8 cellular contexts compared by ENCODE assay signal in the genomic region with DNA sequence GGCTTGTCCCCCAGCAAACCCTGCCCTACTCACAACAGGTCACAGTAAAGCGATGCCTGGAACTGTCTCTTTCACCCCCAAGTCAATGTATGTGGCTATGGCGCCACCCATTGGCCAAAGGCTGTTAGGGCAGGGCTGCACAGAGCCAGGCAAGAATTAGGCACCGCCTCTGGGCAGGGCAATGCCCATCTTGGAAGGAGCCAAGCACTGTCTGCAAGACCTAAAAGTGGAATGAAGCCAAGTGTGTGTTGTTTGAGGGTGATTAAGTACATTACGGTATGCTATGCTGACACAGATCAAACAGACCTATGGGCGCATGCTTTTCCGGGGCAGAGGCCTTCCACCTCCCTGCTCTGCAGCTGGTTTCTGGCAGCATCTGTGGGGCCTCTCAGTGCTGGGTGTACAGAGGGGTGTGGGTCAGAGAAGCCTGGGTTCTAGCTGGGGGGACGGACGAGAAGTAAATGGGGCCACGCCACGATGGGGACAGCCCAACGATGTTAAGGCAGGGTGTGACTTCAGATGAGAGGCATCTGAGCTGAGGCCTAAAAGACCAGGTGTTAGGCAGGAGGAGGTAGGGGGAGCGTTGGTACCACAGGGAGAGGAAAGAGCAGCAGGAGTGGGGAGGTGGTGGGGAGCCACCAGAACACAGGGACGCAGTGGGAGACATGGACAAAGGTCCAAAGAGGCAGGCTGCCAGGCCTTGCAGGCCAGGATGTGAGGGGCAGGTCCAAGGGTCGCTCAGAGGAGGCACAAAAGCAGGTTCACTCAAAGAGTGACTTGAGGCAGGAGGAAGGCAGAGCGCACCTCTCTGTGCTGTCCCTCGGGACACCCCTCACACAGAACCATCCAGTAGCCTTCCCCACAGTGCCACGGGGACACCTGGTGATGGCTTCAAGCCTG. TPM values are rescaled to one million over a fixed set of nuclear protein-coding genes. Genes with fewer than 3 reads are reported as not detected.
DNase-seq lines count a peak whose midpoint lies in the region; ATAC-seq, FAIRE-seq and TF ChIP-seq lines count a peak whose summit lies in the region.

No MANE protein-coding gene starts in this region.

- H3K4me3 ChIP-seq in BE2C (ENCODE audit: low read depth, low read length) (no peak overlapping the region), H1 (ENCODE audit: extremely low read depth in 1 of 4, insufficient read depth in 2 of 4, low read depth in 3 of 4, low read length in 4 of 4) (no peak overlapping the region), mucosa of descending colon (no peak overlapping the region)

- no peak overlapping the region for H3K14ac ChIP-seq in H1 (ENCODE audit: insufficient read length)

- TF ChIP-seq POLR2A in H1 (IDR thresholded peaks at IDR 0.05; ENCODE audit: control extremely low read depth in 1 of 2, low read depth in 2 of 2, low read length in 2 of 2): no peak

- no peak overlapping the region for H3K4ac ChIP-seq in H1 (replicated peaks; ENCODE audit: insufficient read length, low read depth, low read length)

- peak; percentile 68 for DNase-seq in BE2C
- peak; percentile 66 for DNase-seq in NCI-H460 (ENCODE audit: extremely low read depth, low read depth)
- DNase-seq in activated CD8-positive, alpha-beta T cell treated with anti-CD3 and anti-CD28 coated beads for 36 hours: peak; percentile 78
- DNase-seq in H1 (ENCODE audit: low read depth in 1 of 2, low spot score in 2 of 2): peak; percentile 31 to 92
- DNase-seq in mucosa of descending colon: peak; percentile 83 to 92 (median 91)
- peak in 28 of 49 donors; percentile 5 to 63 (median 32) for DNase-seq in substantia nigra (lab: John Stamatoyannopoulos, UW)

- H4K8ac ChIP-seq in H1 (ENCODE audit: extremely low read depth, insufficient read depth, low read length): no peak overlapping the region

- no peaks in the 10 kb centered on the region for H3K23me2 ChIP-seq in H1 (ENCODE audit: low read depth, low read length)

- H3K27ac ChIP-seq in H1 (ENCODE audit: low read depth, low read length): no peak overlapping the region
- H3K27ac ChIP-seq in substantia nigra (ENCODE audit: low read depth, low read length, poor library complexity, severe bottlenecking): no peak overlapping the region

- H2BK20ac ChIP-seq in H1 (ENCODE audit: low read length): no peak overlapping the region

- no peak overlapping the region for H3K56ac ChIP-seq in H1 (replicated peaks; ENCODE audit: insufficient read length, low read depth, low read length)

- 67% methylated on average over 17 of the region's 17 CpGs; no CpG with 5 or more reads in 1 of the 2 experiments for WGBS in H1 (ENCODE audit: extremely low coverage in 1 of 2, insufficient coverage in 1 of 2, insufficient read length in 1 of 2, insufficient replicate concordance in 2 of 2, low coverage in 1 of 2, low lambda C conversion rate in 2 of 2, missing lambda C conversion rate in 1 of 2), 2 experiments

- no peaks in the 10 kb centered on the region for H3K9me3 Mint-ChIP-seq in activated CD8-positive, alpha-beta T cell treated with anti-CD3 and anti-CD28 coated beads for 36 hours

- no peak overlapping the region for H2AFZ ChIP-seq in H1 (ENCODE audit: low read length)

- no peaks in the 10 kb centered on the region for H3K79me2 ChIP-seq in H1 (ENCODE audit: control insufficient read depth in 1 of 2, insufficient read depth in 2 of 2, low read length in 2 of 2)

- H3K36me3 Mint-ChIP-seq in activated CD8-positive, alpha-beta T cell treated with anti-CD3 and anti-CD28 coated beads for 36 hours (ENCODE audit: low read depth): peaks cover 7% of the 10 kb centered on the region

- H3K9me3 ChIP-seq in BE2C: no peaks in the 10 kb centered on the region
- no peaks in the 10 kb centered on the region for H3K9me3 ChIP-seq in H1 (ENCODE audit: insufficient read depth in 2 of 2, low read depth in 1 of 2, low read length in 1 of 2)
- H3K9me3 ChIP-seq in mucosa of descending colon: no peaks in the 10 kb centered on the region

- H3K4me1 Mint-ChIP-seq in activated CD8-positive, alpha-beta T cell treated with anti-CD3 and anti-CD28 coated beads for 36 hours (ENCODE audit: low read depth): peaks cover 10% of the 10 kb centered on the region

- no peak overlapping the region for H3K23ac ChIP-seq in H1 (ENCODE audit: insufficient read length)

- H3K4me3 Mint-ChIP-seq in activated CD8-positive, alpha-beta T cell treated with anti-CD3 and anti-CD28 coated beads for 36 hours: no peak overlapping the region

- TF ChIP-seq RAD21 in H1 (IDR thresholded peaks at IDR 0.05 in 1 of 2, conservative IDR thresholded peaks at IDR 0.05 in 1 of 2; ENCODE audit: low read depth in 2 of 2, low read length in 2 of 2): peak; percentile 99

- peaks cover 4 to 22% of the 10 kb centered on the region in 2 experiments for H4K20me1 ChIP-seq in H1 (replicated peaks in 1 of 2; ENCODE audit: control insufficient read depth in 1 of 2, insufficient read depth in 2 of 2, low read length in 2 of 2)

- no peak overlapping the region for H2BK15ac ChIP-seq in H1 (ENCODE audit: low read length)

- H3K79me1 ChIP-seq in H1 (ENCODE audit: low read depth, low read length): peaks cover 4% of the 10 kb centered on the region; the same call in 1 of the 2 replicates

- no peak overlapping the region for H2BK120ac ChIP-seq in H1 (replicated peaks; ENCODE audit: low read depth, low read length)

- no peak overlapping the region for H3K18ac ChIP-seq in H1 (ENCODE audit: extremely low read depth, low read length)

- no peak overlapping the region for H4K91ac ChIP-seq in H1 (replicated peaks; ENCODE audit: insufficient read length, low read length)

- H3K4me1 ChIP-seq in BE2C (peaks cover 4% of the 10 kb centered on the region), H1 (replicated peaks in 1 of 4; ENCODE audit: control insufficient read depth in 3 of 4, insufficient read depth in 4 of 4, low read length in 3 of 4) (peaks cover 3 to 7% (median 6%) of the 10 kb centered on the region in 4 experiments; a peak in 5 of 7 replicates), mucosa of descending colon (ENCODE audit: low read depth) (peaks cover 17% of the 10 kb centered on the region)

- TF ChIP-seq CTCF in BE2C (IDR thresholded peaks at IDR 0.05; ENCODE audit: low read depth, low read length) (peak; percentile 82), H1 (IDR thresholded peaks at IDR 0.05; ENCODE audit: control extremely low read depth in 1 of 3, insufficient read depth in 1 of 3, low read depth in 1 of 3, low read length in 3 of 3) (peak in 2 of 3 experiments; percentile 97 to 100; a peak in 3 of 4 replicates), mucosa of descending colon (IDR thresholded peaks at IDR 0.05) (peak; percentile 89)
- TF ChIP-seq CTCF in activated CD8-positive, alpha-beta T cell treated with anti-CD3 and anti-CD28 coated beads for 36 hours (IDR thresholded peaks at IDR 0.05): peak; percentile 93

- TF ChIP-seq EP300 in H1 (IDR thresholded peaks at IDR 0.05; ENCODE audit: borderline replicate concordance in 1 of 2, low read depth in 2 of 2, low read length in 2 of 2): no peak

- no peak overlapping the region for H2BK5ac ChIP-seq in H1 (ENCODE audit: low read depth, low read length)

- peak; percentile 53 for ATAC-seq in GM21390 (IDR thresholded peaks at IDR 0.05; ENCODE audit: unreplicated experiment)
- peak; percentile 89 for ATAC-seq in activated CD8-positive, alpha-beta T cell treated with anti-CD3 and anti-CD28 coated beads for 36 hours
- ATAC-seq in mucosa of descending colon: peak; percentile 88
- ATAC-seq in HG03139 (IDR thresholded peaks at IDR 0.05; ENCODE audit: unreplicated experiment): no peak

- no peak overlapping the region for H3K4me2 ChIP-seq in H1 (ENCODE audit: insufficient read depth in 1 of 2, low read depth in 2 of 2, low read length in 2 of 2)

- H4K5ac ChIP-seq in H1 (ENCODE audit: insufficient read length, low read depth, low read length): no peak overlapping the region

- H2BK12ac ChIP-seq in H1 (ENCODE audit: low read depth, low read length): peak overlapping the region; percentile 56; the same call in 1 of the 2 replicates

- no peak overlapping the region for H3K9ac ChIP-seq in H1 (replicated peaks in 1 of 4; ENCODE audit: extremely low read depth in 1 of 4, low read depth in 3 of 4, low read length in 3 of 4)

- FAIRE-seq in H1 (lab: Jason Lieb, UNC): peak; percentile 95

- H2AK5ac ChIP-seq in H1 (ENCODE audit: low read depth, low read length): no peak overlapping the region

- CTCF ChIA-PET in activated CD8-positive, alpha-beta T cell treated with anti-CD3 and anti-CD28 coated beads for 36 hours (lab: Charles Lee): interaction anchor here (0.7 to 4.6 kb wide), 10 partner anchors 10 to 105 kb away, joined by 3 to 48 read pairs (median 4); no protein-coding TSS in a partner anchor
- CTCF ChIA-PET in H1 (lab: Charles Lee; ENCODE audit: partially characterized antibody): interaction anchor here (0.6 to 15.2 kb wide), 33 partner anchors 9 to 307 kb away, joined by 3 to 280 read pairs (median 4); a partner anchor contains a TSS

- intact Hi-C loops in activated CD8-positive, alpha-beta T cell treated with anti-CD3 and anti-CD28 coated beads for 36 hours (cut with micrococcal nuclease): loop anchor here (5.0 kb wide), 1 partner anchor 96 kb away; no protein-coding TSS in a partner anchor
- intact Hi-C loops in mucosa of descending colon (cut with DNase I, micrococcal nuclease): loop anchor here in 1 of 2 donors (2.0 to 10.0 kb wide), 2 partner anchors 61 to 97 kb away; no protein-coding TSS in a partner anchor

- POLR2A ChIA-PET in activated CD8-positive, alpha-beta T cell treated with anti-CD3 and anti-CD28 coated beads for 36 hours (lab: Charles Lee): no interaction called here
- POLR2A ChIA-PET in H1 (lab: Charles Lee; ENCODE audit: partially characterized antibody): interaction anchor here (1.7 to 1.8 kb wide), 2 partner anchors 12 to 97 kb away, joined by 5 to 9 read pairs; no protein-coding TSS in a partner anchor

- no peaks in the 10 kb centered on the region for H3K27me3 Mint-ChIP-seq in activated CD8-positive, alpha-beta T cell treated with anti-CD3 and anti-CD28 coated beads for 36 hours

- H3K36me3 ChIP-seq in BE2C (no peaks in the 10 kb centered on the region; the same call in 1 of the 2 replicates), H1 (ENCODE audit: control insufficient read depth in 2 of 4, insufficient read depth in 4 of 4, low read length in 3 of 4) (no peaks in the 10 kb centered on the region), mucosa of descending colon (ENCODE audit: low read depth) (no peaks in the 10 kb centered on the region)

- no peaks in the 10 kb centered on the region for H3K27me3 ChIP-seq in BE2C
- H3K27me3 ChIP-seq in H1 (replicated peaks in 1 of 4; ENCODE audit: control insufficient read depth in 3 of 4, extremely low read depth in 1 of 4, insufficient read depth in 3 of 4, low read length in 3 of 4): no peaks in the 10 kb centered on the region

- no peak overlapping the region for H3K27ac Mint-ChIP-seq in activated CD8-positive, alpha-beta T cell treated with anti-CD3 and anti-CD28 coated beads for 36 hours

RNA-seq across cellular contexts. Expression of a gene that starts 49.8 kb away (rescaled TPM):
- polyA plus RNA-seq in BE2C (2012; ENCODE audit: insufficient read depth, insufficient read length, low read depth): 143 TPM
- total RNA-seq in NCI-H460 (2014; rRNA removed; shearing (Covaris generic)): 22.5 and 24.4 TPM in 2 replicates
- polyA plus RNA-seq in NCI-H460 (2014; cell fraction: nucleus; rRNA removed): 22.7 and 39.5 TPM in 2 replicates
- 10 to 100 TPM; 80.4 to 86.7 TPM for total RNA-seq in activated CD8-positive, alpha-beta T cell treated with anti-CD3 and anti-CD28 coated beads for 36 hours
- 150 and 151 TPM in 2 replicates for total RNA-seq in H1 (2021; fragmentation: NEBNext Ultra II Directional; extraction: Animal tissue kit (Norgen Biotek cat#: 25700))
- polyA plus RNA-seq in H1 (2011; rRNA removed): 214 and 263 TPM in 2 replicates
- 194 TPM for polyA plus RNA-seq in H1 (2011; cell fraction: cytosol; rRNA removed)
- polyA plus RNA-seq in H1 (2011; cell fraction: nucleus; rRNA removed): 168 TPM
- polyA plus RNA-seq in H1 (2012, experiment 1 of 2): 126 to 192 TPM (median 179 TPM) in 4 replicates
- 213 TPM for polyA plus RNA-seq in H1 (2012, experiment 2 of 2)
- polyA plus RNA-seq in H1 (2013, experiment 1 of 2): 128 TPM
- 131 TPM for polyA plus RNA-seq in H1 (2013, experiment 2 of 2)
- 103 and 119 TPM in 2 replicates for polyA minus RNA-seq in H1 (2011; rRNA and poly(A)+ RNA removed)
- polyA minus RNA-seq in H1 (2011; cell fraction: cytosol; rRNA and poly(A)+ RNA removed): 58.6 TPM
- 43.6 TPM for polyA minus RNA-seq in H1 (2011; cell fraction: nucleus; rRNA and poly(A)+ RNA removed)
- 10 to 100 TPM; 37.9 to 60.1 (median 42.7) TPM for total RNA-seq in mucosa of descending colon

Comparison
In these comparisons a context has a peak if more than half of its experiments do, and no peak if none do; other contexts are left out.
1. DNase-seq: peak in every context shown above with its lines; median percentile 91 in mucosa of descending colon; 78 in activated CD8-positive, alpha-beta T cell treated with anti-CD3 and anti-CD28 coated beads for 36 hours; 68 in BE2C; 66 in NCI-H460; 62 in H1; 32 in substantia nigra.